1 cellular context compared by ENCODE assay signal in genomic region chr12:124157416-124157815, GRCh38.
TF ChIP-seq lines count a peak whose summit lies in the region.

No MANE protein-coding gene starts in this region.

TF ChIP-seq in H1, 55 proteins besides CTCF, POLR2A, EP300 and RAD21 (continued from another document):
- TF ChIP-seq CHD1 (IDR thresholded peaks at IDR 0.05; ENCODE audit: low read depth, low read length) (no peak), YY1 (IDR thresholded peaks at IDR 0.05; ENCODE audit: low read depth, low read length) (no peak), SIX5 (IDR thresholded peaks at IDR 0.05; ENCODE audit: low read depth, low read length) (no peak), TEAD4 (IDR thresholded peaks at IDR 0.05; ENCODE audit: low read depth, low read length) (no peak), SIRT6 (IDR thresholded peaks at IDR 0.05; ENCODE audit: low read length) (no peak), HDAC6 (IDR thresholded peaks at IDR 0.05; ENCODE audit: low read depth, low read length) (no peak), POLR2AphosphoS5 (IDR thresholded peaks at IDR 0.05; ENCODE audit: low read depth, low read length) (no peak), TAF1 (IDR thresholded peaks at IDR 0.05; ENCODE audit: low read depth, low read length) (no peak), CTBP2 (IDR thresholded peaks at IDR 0.05; ENCODE audit: borderline replicate concordance, insufficient read depth, insufficient read length, low read length) (no peak), SAP30 (IDR thresholded peaks at IDR 0.05; ENCODE audit: insufficient read depth, insufficient replicate concordance, low read length) (no peak)
